10 cellular contexts compared by ENCODE assay signal in the genomic region with DNA sequence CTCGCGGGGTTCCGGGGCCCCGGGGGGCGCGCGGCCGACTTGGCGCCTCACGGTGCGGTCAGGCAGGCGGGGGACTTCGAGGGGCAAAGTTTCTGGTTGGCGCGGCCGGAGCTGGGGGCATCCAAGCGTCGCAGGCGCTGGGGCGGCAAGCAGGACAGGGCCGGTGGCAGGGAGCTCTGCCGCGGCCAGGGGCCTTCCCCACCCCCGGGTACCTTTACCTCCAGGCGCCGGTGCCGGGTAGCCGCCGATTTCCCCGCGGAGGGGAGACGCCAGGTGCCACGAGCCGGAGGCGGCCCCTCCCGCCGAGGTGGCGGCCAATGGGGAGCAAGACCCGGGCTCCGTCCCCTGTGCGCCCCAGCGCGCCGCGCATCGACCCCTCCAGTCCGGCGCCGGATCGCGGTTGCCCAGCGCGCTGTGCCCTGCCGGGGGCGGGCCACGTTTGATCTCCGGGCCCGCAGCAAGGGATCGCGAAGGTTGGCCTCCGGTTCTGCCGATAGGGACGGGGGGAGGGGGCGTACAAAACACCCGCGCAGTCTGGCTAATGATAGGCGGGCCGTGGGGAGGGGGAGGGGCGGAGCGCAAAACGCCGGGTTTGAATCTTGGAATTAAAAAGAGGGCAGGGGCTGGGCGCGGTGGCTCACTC. TPM values are rescaled to one million over a fixed set of nuclear protein-coding genes. Genes with fewer than 3 reads are reported as not detected.
DNase-seq lines count a peak whose midpoint lies in the region; ATAC-seq and TF ChIP-seq lines count a peak whose summit lies in the region.
"Had no signal": no experiment of that assay in that cellular context is flagged by ENCODE, and none has a peak within 500 bp of the region (broad histone marks: within the 10 kb centered on the region; RNA-seq: fewer than 3 reads in every experiment).

A gene with protein sequence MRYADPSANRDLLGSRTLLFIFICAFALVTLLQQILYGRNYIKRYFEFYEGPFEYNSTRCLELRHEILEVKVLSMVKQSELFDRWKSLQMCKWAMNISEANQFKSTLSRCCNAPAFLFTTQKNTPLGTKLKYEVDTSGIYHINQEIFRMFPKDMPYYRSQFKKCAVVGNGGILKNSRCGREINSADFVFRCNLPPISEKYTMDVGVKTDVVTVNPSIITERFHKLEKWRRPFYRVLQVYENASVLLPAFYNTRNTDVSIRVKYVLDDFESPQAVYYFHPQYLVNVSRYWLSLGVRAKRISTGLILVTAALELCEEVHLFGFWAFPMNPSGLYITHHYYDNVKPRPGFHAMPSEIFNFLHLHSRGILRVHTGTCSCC (minus strand): TSS at position 495 of the 643 bp plus-strand sequence. CDS start 545 bp downstream, outside the sequence.

- intact Hi-C loops in prostate gland (cut with DNase I) = no loop called here

- no peaks in the 10 kb centered on the region for H3K36me3 ChIP-seq in prostate gland

- no peak within 1 kb of the TSS for H3K27ac ChIP-seq in prostate gland
- H3K27ac ChIP-seq: C4-2B had no signal

- peaks cover 4% of the 10 kb centered on the region for H3K27me3 ChIP-seq in prostate gland (replicated peaks; ENCODE audit: insufficient read depth)

- TF ChIP-seq CTCF in endothelial cell (IDR thresholded peaks at IDR 0.05; ENCODE audit: unreplicated experiment) = no peak
- no peak for TF ChIP-seq CTCF in prostate gland (IDR thresholded peaks at IDR 0.05)

- no peak within 1 kb of the TSS for H3K27ac Mint-ChIP-seq in T-helper 1 cell treated with Interleukin-12 subunit alpha and Interleukin-12 subunit beta and Interleukin-4 antibody, amounts not matched to agents 30 μg/mL and 1 μg/mL, for 36 hours
- no peak within 1 kb of the TSS for H3K27ac Mint-ChIP-seq in endothelial cell (ENCODE audit: unreplicated experiment)

- peak within 1 kb of the TSS; percentile 70 for H3K4me3 Mint-ChIP-seq in T-helper 1 cell treated with Interleukin-12 subunit alpha and Interleukin-12 subunit beta and Interleukin-4 antibody, amounts not matched to agents 30 μg/mL and 1 μg/mL, for 36 hours
- H3K4me3 Mint-ChIP-seq in endothelial cell (ENCODE audit: unreplicated experiment) = peak within 1 kb of the TSS; percentile 90

- no peak for ATAC-seq in HG03520 (IDR thresholded peaks at IDR 0.05; ENCODE audit: unreplicated experiment)

- no peaks in the 10 kb centered on the region for H3K36me3 Mint-ChIP-seq in T-helper 1 cell treated with Interleukin-12 subunit alpha and Interleukin-12 subunit beta and Interleukin-4 antibody, amounts not matched to agents 30 μg/mL and 1 μg/mL, for 36 hours (ENCODE audit: low read depth)
- no peaks in the 10 kb centered on the region for H3K36me3 Mint-ChIP-seq in endothelial cell (ENCODE audit: low read depth, unreplicated experiment)

- TF ChIP-seq POLR2A in prostate gland (IDR thresholded peaks at IDR 0.05) = no peak

- DNase-seq in T-helper 1 cell (no peak), NCI-H524 treated with DMSO at 0.1 percent for 48 hours (lab: John Stamatoyannopoulos, UW) (peak; percentile 54), endothelial cell (ENCODE audit: low spot score) (peak; percentile 31), prostate gland (ENCODE audit: low spot score) (no peak), mucosa of gallbladder (ENCODE audit: low spot score) (no peak), CD1c-positive myeloid dendritic cell (ENCODE audit: extremely low spot score) (no peak)

- H3K9me3 Mint-ChIP-seq in T-helper 1 cell treated with Interleukin-12 subunit alpha and Interleukin-12 subunit beta and Interleukin-4 antibody, amounts not matched to agents 30 μg/mL and 1 μg/mL, for 36 hours = no peaks in the 10 kb centered on the region
- H3K9me3 Mint-ChIP-seq in endothelial cell (ENCODE audit: unreplicated experiment) = no peaks in the 10 kb centered on the region

- WGBS in prostate gland = 0% methylated on average over 47 of the region's 74 CpGs

- H3K4me3 ChIP-seq in prostate gland = peak within 1 kb of the TSS; percentile 12 to 19

- peaks cover 70% of the 10 kb centered on the region for H3K27me3 Mint-ChIP-seq in T-helper 1 cell treated with Interleukin-12 subunit alpha and Interleukin-12 subunit beta and Interleukin-4 antibody, amounts not matched to agents 30 μg/mL and 1 μg/mL, for 36 hours (ENCODE audit: low read depth)
- H3K27me3 Mint-ChIP-seq in endothelial cell (ENCODE audit: unreplicated experiment) = peaks cover 19% of the 10 kb centered on the region

- peaks cover 14% of the 10 kb centered on the region for H3K4me1 Mint-ChIP-seq in T-helper 1 cell treated with Interleukin-12 subunit alpha and Interleukin-12 subunit beta and Interleukin-4 antibody, amounts not matched to agents 30 μg/mL and 1 μg/mL, for 36 hours (ENCODE audit: low read depth)
- H3K4me1 Mint-ChIP-seq in endothelial cell (ENCODE audit: unreplicated experiment) = peaks cover 5% of the 10 kb centered on the region

- no peaks in the 10 kb centered on the region for H3K4me1 ChIP-seq in prostate gland (replicated peaks)

- H3K9me3 ChIP-seq in prostate gland = no peaks in the 10 kb centered on the region

RNA-seq across cellular contexts. Expression of the gene that starts here (rescaled TPM):
- total RNA-seq in endothelial cell (ENCODE audit: unreplicated experiment) = 0.49 TPM
- under 1 TPM in 1 of 2 donors, not detected in 1; 0.62 TPM for total RNA-seq in prostate gland
- 0.29 TPM for total RNA-seq in mucosa of gallbladder
- total RNA-seq: T-helper 2 cell treated with Interferon-gamma antibody and Interleukin-4, amounts not matched to agents 100 ng/mL and 5 ng/mL, for 36 hours had no signal

Comparison
In these comparisons a context has a peak if more than half of its experiments do, and no peak if none do; other contexts are left out.
1. Peak in DNase-seq in endothelial cell; RNA of the gene not detected or under 1 TPM.